ENCODE assay signal across 8 cellular contexts in the genomic region with DNA sequence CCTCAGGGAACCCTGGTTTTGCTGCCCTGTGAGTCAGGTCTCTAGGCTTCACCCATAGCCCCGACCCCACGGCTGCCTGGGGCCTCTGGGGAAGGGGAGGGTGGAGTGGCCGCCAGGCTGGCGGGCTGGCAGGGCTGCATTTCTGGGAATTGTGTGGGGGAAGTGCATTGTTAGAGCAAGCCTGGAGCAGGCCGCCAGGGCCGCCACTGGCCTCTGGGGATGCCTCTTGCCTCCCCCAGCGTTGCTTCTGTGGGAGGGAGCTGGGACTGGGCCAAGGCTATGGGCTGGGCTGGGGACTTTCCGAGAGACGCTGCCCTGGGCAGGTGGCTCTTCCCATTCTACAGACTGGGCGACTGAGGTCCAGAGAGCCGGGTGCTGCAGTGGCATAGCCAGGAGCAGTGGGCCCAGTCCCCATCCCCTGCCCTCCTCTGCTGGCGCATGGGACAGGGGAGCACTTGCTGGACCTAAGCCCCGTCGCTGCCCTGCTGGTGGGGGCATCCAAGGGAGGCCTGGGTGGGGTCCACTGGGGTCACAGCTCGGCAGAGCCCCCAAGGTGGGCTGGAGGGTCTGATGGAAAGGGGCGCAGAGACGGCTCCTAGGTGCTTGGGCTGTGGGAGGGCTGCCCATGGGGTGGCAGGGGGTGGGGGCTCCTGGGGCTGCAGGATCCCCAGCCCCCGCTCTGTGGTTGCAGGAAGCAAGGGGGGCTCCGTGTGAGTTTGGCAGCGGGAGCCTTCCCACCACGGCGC. TPM values are rescaled to one million over a fixed set of nuclear protein-coding genes. Genes with fewer than 3 reads are reported as not detected.
DNase-seq lines count a peak whose midpoint lies in the region; ATAC-seq and TF ChIP-seq lines count a peak whose summit lies in the region.
"Had no signal": no experiment of that assay in that cellular context is flagged by ENCODE, and none has a peak within 500 bp of the region (broad histone marks: within the 10 kb centered on the region; RNA-seq: fewer than 3 reads in every experiment).

No MANE protein-coding gene starts in this region.

- no peak overlapping the region for H3K27ac Mint-ChIP-seq in GM23338
- peak overlapping the region; percentile 64 for H3K27ac Mint-ChIP-seq in osteocyte (ENCODE audit: unreplicated experiment)

- no peak overlapping the region for H3K4me3 ChIP-seq in GM23338
- no peak overlapping the region for H3K4me3 ChIP-seq in brain microvascular endothelial cell (ENCODE audit: low read depth, low read length)

- no peaks in the 10 kb centered on the region for H3K9me2 ChIP-seq in GM23338 (ENCODE audit: insufficient read depth)

- H3K27ac ChIP-seq in GM23338 (ENCODE audit: low read depth) (no peak overlapping the region), brain microvascular endothelial cell (no peak overlapping the region)

- H3K4me1 ChIP-seq in GM23338 (ENCODE audit: insufficient read depth) = peaks cover 6% of the 10 kb centered on the region; the same call in 1 of the 2 replicates

- H3K36me3 Mint-ChIP-seq in GM23338 (ENCODE audit: low read depth) (no peaks in the 10 kb centered on the region), osteocyte (ENCODE audit: unreplicated experiment) (no peaks in the 10 kb centered on the region)
- H3K36me3 Mint-ChIP-seq: natural killer cell treated with Interleukin-12 subunit alpha and Interleukin-12 subunit beta and Interleukin-15 and Interleukin-18, amount 100 ng/mL, for 72 hours had no signal

- H3K27me3 ChIP-seq in GM23338 (ENCODE audit: insufficient read depth) = peaks cover under 1% of the 10 kb centered on the region; the same call in 1 of the 2 replicates
- no peaks in the 10 kb centered on the region for H3K27me3 ChIP-seq in brain microvascular endothelial cell (replicated peaks)

- ATAC-seq in GM23338 = no peak
- ATAC-seq in GM19324 (IDR thresholded peaks at IDR 0.05; ENCODE audit: low FRiP score, unreplicated experiment) = no peak
- no peak for ATAC-seq in HG02623 (IDR thresholded peaks at IDR 0.05; ENCODE audit: unreplicated experiment)
- no peak for ATAC-seq in GM18498 (IDR thresholded peaks at IDR 0.05; ENCODE audit: unreplicated experiment)

- in situ Hi-C loops in brain microvascular endothelial cell (cut with HindIII; ENCODE audit: low pct_ligation_motif_present, low sequenced_read_pairs) = no loop called here

- H3K36me3 ChIP-seq in GM23338 (ENCODE audit: insufficient read depth) = no peaks in the 10 kb centered on the region
- no peaks in the 10 kb centered on the region for H3K36me3 ChIP-seq in brain microvascular endothelial cell (replicated peaks)

- H3K27me3 Mint-ChIP-seq in GM23338 (ENCODE audit: insufficient read depth, low read depth, poor library complexity) (peaks cover 27% of the 10 kb centered on the region), osteocyte (ENCODE audit: unreplicated experiment) (no peaks in the 10 kb centered on the region)

- H3K9me3 Mint-ChIP-seq in GM23338 = no peaks in the 10 kb centered on the region
- H3K9me3 Mint-ChIP-seq in osteocyte (ENCODE audit: unreplicated experiment) = no peaks in the 10 kb centered on the region
- H3K9me3 Mint-ChIP-seq: natural killer cell treated with Interleukin-12 subunit alpha and Interleukin-12 subunit beta and Interleukin-15 and Interleukin-18, amount 100 ng/mL, for 72 hours had no signal

- DNase-seq in GM23338 (ENCODE audit: low spot score) (peak; percentile 26), brain microvascular endothelial cell (peak; percentile 17), osteocyte (ENCODE audit: extremely low spot score, unreplicated experiment) (no peak)
- DNase-seq: NCI-H187 treated with DMSO at 0.1 percent for 48 hours had no signal

- TF ChIP-seq CTCF in GM23338 (conservative IDR thresholded peaks at IDR 0.05; ENCODE audit: low read depth in 2 of 2) = no peak
- TF ChIP-seq CTCF in brain microvascular endothelial cell (IDR thresholded peaks at IDR 0.05; ENCODE audit: low read depth, low read length, missing control alignments) = no peak
- no peak for TF ChIP-seq CTCF in osteocyte (IDR thresholded peaks at IDR 0.05)

- no peak overlapping the region for H3K4me2 ChIP-seq in GM23338

- H3K4me1 Mint-ChIP-seq in GM23338 (peaks cover 32% of the 10 kb centered on the region), osteocyte (ENCODE audit: unreplicated experiment) (peaks cover 48% of the 10 kb centered on the region)

- H3K4me3 Mint-ChIP-seq in GM23338 = no peak overlapping the region
- no peak overlapping the region for H3K4me3 Mint-ChIP-seq in osteocyte (ENCODE audit: unreplicated experiment)
- H3K4me3 Mint-ChIP-seq: natural killer cell treated with Interleukin-12 subunit alpha and Interleukin-12 subunit beta and Interleukin-15 and Interleukin-18, amount 100 ng/mL, for 72 hours had no signal

- no peaks in the 10 kb centered on the region for H3K79me2 ChIP-seq in GM23338 (replicated peaks; ENCODE audit: insufficient read depth)

- H4K20me1 ChIP-seq in GM23338 (replicated peaks; ENCODE audit: insufficient read depth) = no peaks in the 10 kb centered on the region

- H3F3A ChIP-seq in GM23338 (replicated peaks; ENCODE audit: low read depth) = no peaks in the 10 kb centered on the region

- no peak overlapping the region for H2AFZ ChIP-seq in GM23338

TF ChIP-seq in GM23338, 12 proteins besides CTCF, POLR2A, EP300 and RAD21 (continues in another document):
- TF ChIP-seq ZNF114 (CRISPR knock-in tag; IDR thresholded peaks at IDR 0.05) (no peak), JUNB (IDR thresholded peaks at IDR 0.05; ENCODE audit: unreplicated experiment) (no peak), STAT1 (IDR thresholded peaks at IDR 0.05; ENCODE audit: unreplicated experiment) (no peak), NANOG (IDR thresholded peaks at IDR 0.05; ENCODE audit: borderline replicate concordance) (no peak)

RNA-seq across cellular contexts. Expression of gene SOX18, which starts 6.6 kb away (rescaled TPM):
- total RNA-seq in GM23338 (2014; rRNA removed; shearing (Covaris generic)) = 0.21 TPM in 1 of 2 replicates, not detected in the other
- not detected in 2 replicates for polyA plus RNA-seq in GM23338 (2016; fragmentation: Nextera tagmentation; extraction: Ambion mirVana)
- total RNA-seq in osteocyte = 1.2 and 2.0 TPM in 2 replicates
- total RNA-seq: natural killer cell treated with Interleukin-12 subunit alpha and Interleukin-12 subunit beta and Interleukin-15 and Interleukin-18, amount 100 ng/mL, for 72 hours had no signal

RNA-seq across cellular contexts. Expression of gene TCEA2, which starts 6.9 kb away (rescaled TPM):
- total RNA-seq in GM23338 (2014; rRNA removed; shearing (Covaris generic)) = 15.0 and 21.0 TPM in 2 replicates
- polyA plus RNA-seq in GM23338 (2016; fragmentation: Nextera tagmentation; extraction: Ambion mirVana) = 54.4 and 58.9 TPM in 2 replicates
- 67.3 and 73.1 TPM in 2 replicates for total RNA-seq in osteocyte

RNA-seq across cellular contexts. Expression of gene C20orf204, which starts 20.1 kb away (rescaled TPM):
- 0.73 and 0.85 TPM in 2 replicates for total RNA-seq in GM23338 (2014; rRNA removed; shearing (Covaris generic))
- 0.68 and 0.82 TPM in 2 replicates for polyA plus RNA-seq in GM23338 (2016; fragmentation: Nextera tagmentation; extraction: Ambion mirVana)
- total RNA-seq in osteocyte = 1.3 and 1.4 TPM in 2 replicates

RNA-seq across cellular contexts. Expression of gene RGS19, which starts 23.3 kb away (rescaled TPM):
- 15.0 and 19.7 TPM in 2 replicates for total RNA-seq in GM23338 (2014; rRNA removed; shearing (Covaris generic))
- 12.5 and 13.1 TPM in 2 replicates for polyA plus RNA-seq in GM23338 (2016; fragmentation: Nextera tagmentation; extraction: Ambion mirVana)
- total RNA-seq in osteocyte = 8.0 and 10.0 TPM in 2 replicates

RNA-seq across cellular contexts. Expression of gene OPRL1, which starts 23.8 kb away (rescaled TPM):
- total RNA-seq in GM23338 (2014; rRNA removed; shearing (Covaris generic)) = 0.74 and 1.1 TPM in 2 replicates
- 0.24 and 0.27 TPM in 2 replicates for polyA plus RNA-seq in GM23338 (2016; fragmentation: Nextera tagmentation; extraction: Ambion mirVana)
- total RNA-seq in osteocyte = 1.6 and 2.1 TPM in 2 replicates
